9 cellular contexts compared by ENCODE assay signal in the genomic region with DNA sequence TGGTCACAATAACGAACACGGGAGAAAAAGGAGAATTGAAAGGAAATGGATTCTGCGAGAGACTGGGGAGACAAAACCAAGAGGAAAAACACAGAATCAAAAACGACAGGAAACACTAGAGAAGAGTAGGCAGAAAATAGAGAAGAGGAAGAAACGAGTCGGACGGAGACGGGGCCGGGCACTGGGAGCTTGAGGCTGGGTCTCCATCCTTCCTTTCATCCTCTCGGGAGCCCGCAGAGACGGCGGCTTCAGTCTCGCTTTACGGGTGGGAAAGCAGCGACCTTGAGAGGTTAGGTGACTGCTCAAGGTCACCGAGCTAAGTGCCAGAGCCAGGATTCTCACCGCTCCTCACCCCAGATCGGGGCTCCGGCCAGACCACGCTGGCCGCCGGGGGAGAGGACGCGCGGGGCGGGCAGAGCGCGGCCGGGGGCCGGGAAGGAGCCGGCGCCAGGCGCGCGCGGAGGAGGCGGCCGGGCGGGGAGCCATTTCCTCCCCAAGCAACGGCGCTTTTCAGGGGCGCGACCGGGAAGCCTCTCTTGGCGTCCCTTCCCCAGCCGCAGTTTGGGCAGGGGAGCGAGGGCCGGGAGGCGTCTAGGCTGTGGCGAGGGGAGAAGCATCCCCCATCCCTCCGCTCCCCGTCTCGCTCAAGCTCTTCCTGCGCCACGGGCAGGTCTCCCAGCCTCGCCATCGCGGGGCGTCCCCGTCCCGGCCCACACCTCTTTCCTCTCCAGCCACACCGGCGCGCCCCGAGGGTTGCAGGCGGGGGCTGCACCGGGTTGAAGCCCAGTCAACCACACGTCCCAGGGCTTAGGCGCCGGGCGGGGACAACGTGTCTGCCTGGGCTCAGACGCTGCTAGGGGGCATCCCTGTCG. TPM values are rescaled to one million over a fixed set of nuclear protein-coding genes. Genes with fewer than 3 reads are reported as not detected.
DNase-seq lines count a peak whose midpoint lies in the region; ATAC-seq and TF ChIP-seq lines count a peak whose summit lies in the region.
"Had no signal": no experiment of that assay in that cellular context is flagged by ENCODE, and none has a peak within 500 bp of the region (broad histone marks: within the 10 kb centered on the region; RNA-seq: fewer than 3 reads in every experiment).

No MANE protein-coding gene starts in this region.

- intact Hi-C loops in esophagus squamous epithelium (cut with DNase I): no loop called here

- H3K4me3 ChIP-seq in esophagus squamous epithelium (peak overlapping the region; percentile 37 to 81 (median 56)), muscle layer of duodenum (ENCODE audit: low read depth in 1 of 2, low read length in 2 of 2) (peak overlapping the region; percentile 68 to 86), thoracic aorta (peak overlapping the region; percentile 74)

- H3K36me3 Mint-ChIP-seq in HFFc6 (ENCODE audit: low read depth): no peaks in the 10 kb centered on the region

- H3K27me3 ChIP-seq in esophagus squamous epithelium: peaks cover 0 to 76% (median 6%) of the 10 kb centered on the region in 4 donors
- peaks cover 15% of the 10 kb centered on the region for H3K27me3 ChIP-seq in muscle layer of duodenum (ENCODE audit: low read depth, low read length)
- no peaks in the 10 kb centered on the region for H3K27me3 ChIP-seq in thoracic aorta (replicated peaks; ENCODE audit: insufficient read depth)

- no peak overlapping the region for H3K27ac Mint-ChIP-seq in HFFc6

- H3K4me1 ChIP-seq in esophagus squamous epithelium (peaks cover 0 to 28% (median 6%) of the 10 kb centered on the region in 3 donors), muscle layer of duodenum (ENCODE audit: control insufficient read depth in 1 of 2, insufficient read depth in 2 of 2, low read length in 2 of 2) (peaks cover 0 to 12% of the 10 kb centered on the region in 2 donors), thoracic aorta (ENCODE audit: control insufficient read depth in 1 of 2, low read depth in 2 of 2) (no peaks in the 10 kb centered on the region)

- 1 to 2% methylated on average over 17 of the region's 75 CpGs for WGBS in esophagus squamous epithelium, 2 donors

- peaks cover 7% of the 10 kb centered on the region for H3K4me1 Mint-ChIP-seq in HFFc6 (ENCODE audit: low read depth)

- H3K9me3 ChIP-seq in esophagus squamous epithelium (no peaks in the 10 kb centered on the region), muscle layer of duodenum (ENCODE audit: control insufficient read depth in 1 of 2, low read length in 2 of 2) (no peaks in the 10 kb centered on the region), thoracic aorta (no peaks in the 10 kb centered on the region)

- H3K36me3 ChIP-seq in esophagus squamous epithelium (no peaks in the 10 kb centered on the region), muscle layer of duodenum (ENCODE audit: control insufficient read depth in 1 of 2, insufficient read depth in 2 of 2, low read length in 2 of 2) (no peaks in the 10 kb centered on the region), thoracic aorta (no peaks in the 10 kb centered on the region)

- TF ChIP-seq POLR2A in esophagus squamous epithelium (IDR thresholded peaks at IDR 0.05): no peak

- ATAC-seq in thoracic aorta (ENCODE audit: insufficient number of reproducible peaks, low FRiP score, low read depth): peak; percentile 43

- TF ChIP-seq CTCF in HFFc6 (IDR thresholded peaks at IDR 0.05): no peak
- peak in 1 of 6 experiments; percentile 8 for TF ChIP-seq CTCF in esophagus squamous epithelium (IDR thresholded peaks at IDR 0.05)
- no peak for TF ChIP-seq CTCF in thoracic aorta (IDR thresholded peaks at IDR 0.05)

- H3K9me3 Mint-ChIP-seq in HFFc6: no peaks in the 10 kb centered on the region

- H3K4me3 Mint-ChIP-seq in HFFc6: peak overlapping the region; percentile 88

- DNase-seq in NCI-H1092 treated with DMSO at 0.1 percent for 48 hours (lab: John Stamatoyannopoulos, UW) (peak; percentile 27), NCI-H1092 (lab: John Stamatoyannopoulos, UW) (no peak), HFFc6 (no peak), NCI-H2171 (lab: John Stamatoyannopoulos, UW) (peak; percentile 37), activated T-cell treated with anti-CD3 and anti-CD28 coated beads for 1 hour (ENCODE audit: low read depth) (peak; percentile 7), esophagus squamous epithelium (lab: John Stamatoyannopoulos, UW) (no peak), thoracic aorta (ENCODE audit: low spot score) (no peak)

- H3K27ac ChIP-seq in esophagus squamous epithelium: peak overlapping the region; percentile 36 to 72 (median 55)
- H3K27ac ChIP-seq in muscle layer of duodenum (ENCODE audit: low read length): no peak overlapping the region
- H3K27ac ChIP-seq in thoracic aorta: peak overlapping the region; percentile 36 to 49
- H3K27ac ChIP-seq: C4-2B had no signal

- peaks cover 12% of the 10 kb centered on the region for H3K27me3 Mint-ChIP-seq in HFFc6 (ENCODE audit: insufficient read depth)

RNA-seq across cellular contexts. Expression of gene MAP3K7, which starts 24.0 kb away (rescaled TPM):
- 10 to 100 TPM; 27.9 to 35.4 (median 32.1) TPM for total RNA-seq in HFFc6 (2021; fragmentation: NEBNext Ultra II Directional; extraction: Animal tissue kit (Norgen Biotek cat#: 25700))
- total RNA-seq in esophagus squamous epithelium (10 to 100 TPM; 10.0 to 24.0 (median 17.2) TPM), thoracic aorta (10 to 100 TPM; 21.5 to 31.5 TPM)

Comparison
In these comparisons a context has a peak if more than half of its experiments do, and no peak if none do; other contexts are left out.
1. DNase-seq: peak in NCI-H1092 treated with DMSO at 0.1 percent for 48 hours (single experiment), NCI-H2171 (single experiment) and activated T-cell treated with anti-CD3 and anti-CD28 coated beads for 1 hour (single experiment); none in NCI-H1092 (single experiment), HFFc6 (single experiment), esophagus squamous epithelium (single experiment) and thoracic aorta (single experiment).
2. Peak in every context shown above with its lines, with median percentiles within 50 percentile points of each other: H3K4me3 ChIP-seq.